Comparison of ENCODE assay signal across 32 cellular contexts in the genomic region with DNA sequence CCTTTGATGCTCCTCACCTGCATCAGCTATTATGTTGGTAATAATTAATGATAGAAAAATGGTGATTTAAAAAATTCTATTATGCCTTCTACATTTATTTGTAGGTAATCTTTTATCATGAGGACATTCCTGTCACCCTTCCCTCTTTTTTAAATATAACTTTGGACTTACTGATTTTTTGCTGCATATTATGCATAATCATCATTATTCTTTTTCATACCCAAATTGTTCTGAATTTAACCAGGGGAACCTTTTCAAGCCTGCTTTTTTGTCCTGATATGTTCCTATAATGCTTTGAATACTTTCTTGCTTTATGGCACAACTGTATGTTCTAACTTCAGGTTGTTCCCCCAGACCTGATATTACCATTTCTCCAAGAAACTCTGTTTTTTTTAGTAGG.
"Had no signal": no experiment of that assay in that cellular context is flagged by ENCODE, and none has a peak within 500 bp of the region (broad histone marks: within the 10 kb centered on the region; RNA-seq: fewer than 3 reads in every experiment).

No MANE protein-coding gene starts in this region.

- H3K4me2 ChIP-seq: neural progenitor cell, smooth muscle cell had no signal

- H3K27ac ChIP-seq: neural progenitor cell, ovary, parathyroid adenoma, psoas muscle, skin epidermis, spleen, suprapubic skin, testis, tibial artery, transverse colon, upper lobe of right lung, vagina had no signal

- H2AFZ ChIP-seq: neural progenitor cell, parathyroid adenoma had no signal

- H3K9me3 ChIP-seq: ovary, psoas muscle, spleen, suprapubic skin, testis, tibial artery, transverse colon, upper lobe of right lung, vagina had no signal

- H3K27me3 ChIP-seq: neural progenitor cell, ovary, spleen, suprapubic skin, testis, tibial artery, transverse colon, upper lobe of right lung, vagina had no signal

- H3K27me3 Mint-ChIP-seq: progenitor cell of endocrine pancreas; stimulated activated memory B cell treated with anti-CD40 and anti-IgM and Interleukin-4, amounts not matched to agents 10 μg/mL and 1 μg/mL and 100 μg/mL, for 72 hours; stimulated activated naive CD8-positive, alpha-beta T cell treated with anti-CD3 and anti-CD28 coated beads, Interleukin-15, amount 100 ng/mL, for 72 hours; type B pancreatic cell had no signal

- H3K4me1 ChIP-seq: parathyroid adenoma, suprapubic skin, vagina had no signal

- H3K4me3 Mint-ChIP-seq: natural killer cell; nephron; neural progenitor cell; stimulated activated memory B cell treated with anti-CD40 and anti-IgM and Interleukin-4, amounts not matched to agents 10 μg/mL and 1 μg/mL and 100 μg/mL, for 72 hours; stimulated activated naive CD8-positive, alpha-beta T cell treated with anti-CD3 and anti-CD28 coated beads, Interleukin-15, amount 100 ng/mL, for 72 hours; type B pancreatic cell had no signal

- DNase-seq: natural killer cell; occipital lobe; ovary; posterior cingulate gyrus; psoas muscle; right cardiac atrium; spleen; stimulated activated CD4-positive, alpha-beta T cell treated with anti-CD3 and anti-CD28 coated beads, Interleukin-12 subunit alpha, Interleukin-12 subunit beta, amount 100 ng/mL, for 4 hours; stimulated activated CD4-positive, alpha-beta T cell treated with anti-CD3 and anti-CD28 coated beads, Interleukin-1b, Interleukin-23, amount 100 ng/mL, for 48 hours; stimulated activated CD4-positive, alpha-beta T cell treated with anti-CD3 and anti-CD28 coated beads, Interleukin-4, amount 100 ng/mL, for 1 hour; stimulated activated CD4-positive, alpha-beta T cell treated with anti-CD3 and anti-CD28 coated beads, Interleukin-4, amount 100 ng/mL, for 4 hours; stimulated activated CD8-positive, alpha-beta memory T cell treated with anti-CD3 and anti-CD28 coated beads, Interleukin-4, amount 100 ng/mL, for 48 hours; stimulated activated naive CD4-positive, alpha-beta T cell; stimulated activated naive CD8-positive, alpha-beta T cell treated with anti-CD3 and anti-CD28 coated beads, Interleukin-15, amount 100 ng/mL, for 72 hours; stimulated activated naive CD8-positive, alpha-beta T cell treated with anti-CD3 and anti-CD28 coated beads, Interleukin-15, Interleukin-2, amounts not matched to agents 100 U/mL and 50 U/mL, for 24 hours; substantia nigra; testis; tibial artery; transverse colon; upper lobe of right lung had no signal

- FAIRE-seq: urothelium cell line had no signal

- H3K27ac Mint-ChIP-seq: natural killer cell; nephron; neural progenitor cell; progenitor cell of endocrine pancreas; stimulated activated memory B cell treated with anti-CD40 and anti-IgM and Interleukin-4, amounts not matched to agents 10 μg/mL and 1 μg/mL and 100 μg/mL, for 72 hours; stimulated activated naive CD8-positive, alpha-beta T cell treated with anti-CD3 and anti-CD28 coated beads, Interleukin-15, amount 100 ng/mL, for 72 hours; type B pancreatic cell had no signal

- H3K9me3 Mint-ChIP-seq: natural killer cell; nephron; neural progenitor cell; stimulated activated memory B cell treated with anti-CD40 and anti-IgM and Interleukin-4, amounts not matched to agents 10 μg/mL and 1 μg/mL and 100 μg/mL, for 72 hours; stimulated activated naive CD8-positive, alpha-beta T cell treated with anti-CD3 and anti-CD28 coated beads, Interleukin-15, amount 100 ng/mL, for 72 hours; type B pancreatic cell had no signal

- H3K36me3 ChIP-seq: ovary had no signal

- H3K79me2 ChIP-seq: parathyroid adenoma had no signal

- ATAC-seq: natural killer cell; psoas muscle; right cardiac atrium; sciatic nerve; stimulated activated memory B cell treated with anti-CD40 and anti-IgM and Interleukin-4, amounts not matched to agents 10 μg/mL and 1 μg/mL and 100 μg/mL, for 72 hours; stimulated activated naive CD8-positive, alpha-beta T cell treated with anti-CD3 and anti-CD28 coated beads, Interleukin-15, amount 100 ng/mL, for 72 hours; stimulated activated naive CD8-positive, alpha-beta T cell treated with anti-CD3 and anti-CD28 coated beads, Interleukin-15, Interleukin-2, amounts not matched to agents 100 U/mL and 50 U/mL, for 24 hours; upper lobe of right lung had no signal

- H3K4me1 Mint-ChIP-seq: nephron had no signal

- H3K9ac ChIP-seq: neural progenitor cell, parathyroid adenoma had no signal

- H3K4me3 ChIP-seq: neural progenitor cell, ovary, psoas muscle, skin epidermis, smooth muscle cell, spleen, suprapubic skin, testis, tibial artery, transverse colon, upper lobe of right lung, vagina had no signal
